Comparison of ENCODE assay signal across 6 cellular contexts in the genomic region with DNA sequence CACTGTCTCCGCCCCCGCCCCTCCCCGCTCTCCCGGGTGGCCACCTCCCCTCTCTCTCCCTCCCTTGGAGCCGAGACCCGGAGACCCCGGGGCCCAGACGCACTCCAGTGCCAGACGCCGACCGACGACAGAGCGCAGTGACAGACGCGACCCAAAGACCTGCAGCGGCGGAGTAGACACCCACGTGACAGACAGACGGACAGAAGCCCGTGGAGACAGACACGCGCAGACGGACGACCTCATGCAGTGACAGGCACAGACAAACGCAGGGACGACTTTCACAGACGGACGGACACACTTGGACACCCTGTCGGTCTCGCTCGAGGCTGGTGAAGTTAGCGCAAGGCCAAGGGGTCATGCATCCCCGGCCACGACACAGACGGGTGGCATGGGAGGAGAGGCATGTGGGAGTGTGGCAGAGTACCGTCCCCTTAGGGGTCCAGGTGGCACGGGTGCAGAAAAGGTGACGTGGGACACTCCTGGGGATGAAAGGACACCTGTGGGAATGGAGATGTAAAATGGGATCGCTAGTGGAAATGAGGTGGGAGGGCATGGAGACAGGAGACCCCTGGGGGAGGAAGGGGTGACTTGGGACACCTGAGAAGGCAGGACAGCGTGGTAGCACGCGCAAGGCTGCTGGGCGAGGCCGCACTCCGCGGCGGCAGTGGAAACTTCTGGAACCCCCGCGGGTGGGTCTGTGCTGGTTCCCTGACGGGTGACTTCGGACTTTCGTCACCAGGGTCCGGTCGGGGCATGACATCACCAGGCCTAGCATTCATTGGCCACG. TPM values are rescaled to one million over a fixed set of nuclear protein-coding genes. Genes with fewer than 3 reads are reported as not detected.
DNase-seq lines count a peak whose midpoint lies in the region; ATAC-seq lines count a peak whose summit lies in the region.

No MANE protein-coding gene starts in this region.

- DNase-seq in HuH-7 (ENCODE audit: low spot score) (peak; percentile 86), NCI-H446 treated with DMSO at 0.1 percent for 48 hours (lab: John Stamatoyannopoulos, UW) (no peak)
- DNase-seq in activated naive CD4-positive, alpha-beta T cell treated with anti-CD3 and anti-CD28 coated beads, Interleukin-2, amount 50 U/mL, for 16 hours = peak; percentile 41

- ATAC-seq in GM21786 (IDR thresholded peaks at IDR 0.05; ENCODE audit: unreplicated experiment) = no peak
- no peak for ATAC-seq in HG02763 (IDR thresholded peaks at IDR 0.05; ENCODE audit: unreplicated experiment)

- WGBS in mesodermal cell (ENCODE audit: insufficient coverage in 2 of 2), 2 experiments = 5 to 7% methylated on average over 49 to 50 of the region's 55 CpGs

- H3K4me3 ChIP-seq in mesodermal cell (ENCODE audit: extremely low read depth, insufficient read depth, low read length, poor library complexity, severe bottlenecking) = peak overlapping the region; percentile 69

- no peaks in the 10 kb centered on the region for H3K9me3 ChIP-seq in mesodermal cell (ENCODE audit: control insufficient read depth, low read length)

- no peak overlapping the region for H3K27ac ChIP-seq in mesodermal cell (ENCODE audit: low read depth, low read length, severe bottlenecking)

- H3K36me3 ChIP-seq in mesodermal cell (ENCODE audit: control insufficient read depth, insufficient read depth, low read length) = peaks cover 3% of the 10 kb centered on the region

- peaks cover 11% of the 10 kb centered on the region for H3K4me1 ChIP-seq in mesodermal cell (ENCODE audit: control insufficient read depth, insufficient read depth, low read length, poor library complexity, severe bottlenecking)

RNA-seq across cellular contexts. Expression of a gene that starts 0.5 kb away (rescaled TPM):
- polyA plus RNA-seq in mesodermal cell (2013, experiment 1 of 2) = 16.8 TPM
- polyA plus RNA-seq in mesodermal cell (2013, experiment 2 of 2) = 12.7 TPM

RNA-seq across cellular contexts. Expression of a gene that starts 6.6 kb away (rescaled TPM):
- polyA plus RNA-seq in mesodermal cell (2013, experiment 1 of 2) = 1.5 TPM
- 0.86 TPM for polyA plus RNA-seq in mesodermal cell (2013, experiment 2 of 2)

RNA-seq across cellular contexts. Expression of a gene that starts 21.2 kb away (rescaled TPM):
- polyA plus RNA-seq in mesodermal cell (2013, experiment 1 of 2) = 89.6 TPM
- polyA plus RNA-seq in mesodermal cell (2013, experiment 2 of 2) = 82.7 TPM

RNA-seq across cellular contexts. Expression of a gene that starts 29.0 kb away (rescaled TPM):
- 86.0 TPM for polyA plus RNA-seq in mesodermal cell (2013, experiment 1 of 2)
- polyA plus RNA-seq in mesodermal cell (2013, experiment 2 of 2) = 68.8 TPM

RNA-seq across cellular contexts. Expression of a gene that starts 43.6 kb away (rescaled TPM):
- 16.4 TPM for polyA plus RNA-seq in mesodermal cell (2013, experiment 1 of 2)
- polyA plus RNA-seq in mesodermal cell (2013, experiment 2 of 2) = 14.7 TPM
